15 cellular contexts compared by ENCODE assay signal in genomic region chr5:38446029-38446522, GRCh38.
A peak's percentile ranks its signal among the peaks of the same experiment; 100 is the strongest.
DNase-seq lines count a peak whose midpoint lies in the region; ATAC-seq and TF ChIP-seq lines count a peak whose summit lies in the region.
"Had no signal": no experiment of that assay in that cellular context is flagged by ENCODE, and none has a peak within 500 bp of the region (broad histone marks: within the 10 kb centered on the region; RNA-seq: fewer than 3 reads in every experiment).

No MANE protein-coding gene starts in this region.

- H3K9me3 ChIP-seq in ascending aorta (no peaks in the 10 kb centered on the region), HAP-1 (no peaks in the 10 kb centered on the region)
- H3K9me3 ChIP-seq: SJCRH30 had no signal

- DNase-seq in AG10803 (ENCODE audit: low read depth) = no peak
- no peak for DNase-seq in ascending aorta (ENCODE audit: low spot score in 2 of 2)
- no peak for DNase-seq in left cardiac atrium
- DNase-seq in skeletal muscle cell (ENCODE audit: low read depth) = no peak
- DNase-seq in HAP-1 (ENCODE audit: low spot score in 2 of 2) = no peak
- DNase-seq in NCI-H1105 (lab: John Stamatoyannopoulos, UW) = no peak
- no peak for DNase-seq in hypothalamus (lab: John Stamatoyannopoulos, UW)
- DNase-seq in activated CD8-positive, alpha-beta memory T cell treated with anti-CD3 and anti-CD28 coated beads for 24 hours = no peak
- DNase-seq: activated CD4-positive, alpha-beta T cell treated with anti-CD3 and anti-CD28 coated beads, Interleukin-2, amount 50 U/mL, for 1 hour; amniotic stem cell; MV-4-11; naive thymus-derived CD8-positive, alpha-beta T cell; NCI-H2107; small intestine had no signal

- no peaks in the 10 kb centered on the region for H3K36me3 ChIP-seq in ascending aorta
- H3K36me3 ChIP-seq in HAP-1 (replicated peaks) = no peaks in the 10 kb centered on the region
- H3K36me3 ChIP-seq: SJCRH30 had no signal

- ATAC-seq in left cardiac atrium = peak; percentile 2 to 4
- ATAC-seq: naive thymus-derived CD8-positive, alpha-beta T cell had no signal

- in situ Hi-C loops in HAP-1 (cut with MboI; ENCODE audit: low sequenced_read_pairs) = no loop called here

- intact Hi-C loops in ascending aorta (cut with DNase I) (loop anchor here (1.0 to 5.0 kb wide), 2 partner anchors 20 to 101 kb away; no protein-coding TSS in a partner anchor), left cardiac atrium (cut with DNase I) (no loop called here)

- H3K27me3 ChIP-seq in ascending aorta (no peaks in the 10 kb centered on the region), HAP-1 (ENCODE audit: low read depth) (no peaks in the 10 kb centered on the region)
- H3K27me3 ChIP-seq: SJCRH30 had no signal

- H3K4me1 ChIP-seq in ascending aorta (peaks cover 4 to 19% of the 10 kb centered on the region in 2 donors), HAP-1 (no peaks in the 10 kb centered on the region)
- H3K4me1 ChIP-seq: SJCRH30 had no signal

- H3K27ac ChIP-seq in ascending aorta = peak overlapping the region; percentile 56 to 83
- H3K27ac ChIP-seq: SJCRH30 had no signal

- no peak for TF ChIP-seq CTCF in AG10803 (conservative IDR thresholded peaks at IDR 0.05; ENCODE audit: low read length)
- TF ChIP-seq CTCF in ascending aorta (IDR thresholded peaks at IDR 0.05) = no peak

- H3K4me3 ChIP-seq in AG10803 (ENCODE audit: low read length) (peak overlapping the region; percentile 12; the same call in 1 of the 2 replicates), ascending aorta (peak overlapping the region; percentile 48 to 59), skeletal muscle cell (ENCODE audit: low read depth, low read length) (peak overlapping the region; percentile 26), HAP-1 (no peak overlapping the region)
- H3K4me3 ChIP-seq: SJCRH30 had no signal
